Comparison of ENCODE assay signal across 12 cellular contexts in genomic region chr10:74888947-74889661, GRCh38.
DNase-seq lines count a peak whose midpoint lies in the region; ATAC-seq, FAIRE-seq and TF ChIP-seq lines count a peak whose summit lies in the region.
"Had no signal": no experiment of that assay in that cellular context is flagged by ENCODE, and none has a peak within 500 bp of the region (broad histone marks: within the 10 kb centered on the region; RNA-seq: fewer than 3 reads in every experiment).

No MANE protein-coding gene starts in this region.

- H3K9me3 ChIP-seq in pancreas (no peaks in the 10 kb centered on the region), upper lobe of left lung (no peaks in the 10 kb centered on the region), colonic mucosa (no peaks in the 10 kb centered on the region), HAP-1 (no peaks in the 10 kb centered on the region)
- H3K9me3 ChIP-seq: BLaER1 treated with 17β-estradiol and CSF1 and Interleukin-3, amounts not matched to agents 10 nM and 100 nM had no signal

- TF ChIP-seq EP300 in upper lobe of left lung (IDR thresholded peaks at IDR 0.05): no peak

- H3K27me3 ChIP-seq in pancreas (no peaks in the 10 kb centered on the region), upper lobe of left lung (no peaks in the 10 kb centered on the region), colonic mucosa (no peaks in the 10 kb centered on the region), HAP-1 (ENCODE audit: low read depth) (no peaks in the 10 kb centered on the region)
- H3K27me3 ChIP-seq: BLaER1 treated with 17β-estradiol and CSF1 and Interleukin-3, amounts not matched to agents 10 nM and 100 nM had no signal

- FAIRE-seq in pancreas (lab: Jason Lieb, UNC): no peak

- no peak for TF ChIP-seq POLR2A in upper lobe of left lung (IDR thresholded peaks at IDR 0.05)

- DNase-seq in NCI-H748 (lab: John Stamatoyannopoulos, UW; ENCODE audit: unreplicated experiment) (peak; percentile 14), NCI-H748 treated with DMSO at 0.1 percent for 48 hours (lab: John Stamatoyannopoulos, UW) (no peak), NCI-H187 treated with DMSO at 0.1 percent for 48 hours (lab: John Stamatoyannopoulos, UW) (peak; percentile 31), epithelial cell of proximal tubule (ENCODE audit: low read depth) (peak; percentile 26), pancreas (peak in 2 of 6 donors; percentile 22 to 48), upper lobe of left lung (no peak), colonic mucosa (no peak), HAP-1 (ENCODE audit: low spot score in 2 of 2) (no peak)
- DNase-seq: activated CD4-positive, alpha-beta T cell treated with anti-CD3 and anti-CD28 coated beads, Interleukin-2, amount 10 ng/mL, durations not matched to agents 7 days and 5 days; effector CD4-positive, alpha-beta T cell had no signal

- H3K27ac ChIP-seq in pancreas: peak overlapping the region in 2 of 4 donors; percentile 3 to 73
- H3K27ac ChIP-seq in upper lobe of left lung: no peak overlapping the region
- H3K27ac ChIP-seq in colonic mucosa: no peak overlapping the region
- H3K27ac ChIP-seq: BLaER1 treated with 17β-estradiol and CSF1 and Interleukin-3, amounts not matched to agents 10 nM and 100 nM; KMS-11 had no signal

- peak; percentile 65 for TF ChIP-seq CTCF in epithelial cell of proximal tubule (conservative IDR thresholded peaks at IDR 0.05; ENCODE audit: low read depth, low read length)
- no peak for TF ChIP-seq CTCF in pancreas (IDR thresholded peaks at IDR 0.05)
- TF ChIP-seq CTCF in upper lobe of left lung (IDR thresholded peaks at IDR 0.05): peak in 2 of 6 experiments; percentile 6
- no peak for TF ChIP-seq CTCF in colonic mucosa (IDR thresholded peaks at IDR 0.05)

- intact Hi-C loops in pancreas (cut with DNase I): no loop called here
- intact Hi-C loops in colonic mucosa (cut with DNase I): no loop called here

- H3K36me3 ChIP-seq in pancreas: no peaks in the 10 kb centered on the region
- H3K36me3 ChIP-seq in upper lobe of left lung: no peaks in the 10 kb centered on the region
- H3K36me3 ChIP-seq in colonic mucosa: no peaks in the 10 kb centered on the region
- H3K36me3 ChIP-seq in HAP-1 (replicated peaks): no peaks in the 10 kb centered on the region

- ATAC-seq in pancreas (peak; percentile 38 to 73 (median 71)), upper lobe of left lung (ENCODE audit: low FRiP score in 2 of 2) (no peak)

- H3K4me3 ChIP-seq in epithelial cell of proximal tubule (ENCODE audit: low read depth, low read length): no peak overlapping the region
- no peak overlapping the region for H3K4me3 ChIP-seq in pancreas
- H3K4me3 ChIP-seq in upper lobe of left lung: no peak overlapping the region
- no peak overlapping the region for H3K4me3 ChIP-seq in colonic mucosa
- no peak overlapping the region for H3K4me3 ChIP-seq in HAP-1
- H3K4me3 ChIP-seq: BLaER1 treated with 17β-estradiol and CSF1 and Interleukin-3, amounts not matched to agents 10 nM and 100 nM had no signal

- H3K4me1 ChIP-seq in pancreas (peaks cover 7 to 25% (median 19%) of the 10 kb centered on the region in 3 donors), upper lobe of left lung (peaks cover 0 to 13% (median 4%) of the 10 kb centered on the region in 4 donors), colonic mucosa (no peaks in the 10 kb centered on the region), HAP-1 (no peaks in the 10 kb centered on the region)

- H3K9ac ChIP-seq in colonic mucosa (ENCODE audit: low read depth in 2 of 2, low read length in 2 of 2): no peak overlapping the region
- H3K9ac ChIP-seq: BLaER1 treated with 17β-estradiol and CSF1 and Interleukin-3, amounts not matched to agents 10 nM and 100 nM; KMS-11 had no signal

- in situ Hi-C loops in HAP-1 (cut with MboI; ENCODE audit: low sequenced_read_pairs): no loop called here

- WGBS in pancreas, 2 donors: 66 to 74% methylated on average over 6 of the region's 6 CpGs
- 74 to 82% methylated on average over 6 of the region's 6 CpGs for WGBS in upper lobe of left lung, 2 donors

Comparison
In these comparisons a context has a peak if more than half of its experiments do, and no peak if none do; other contexts are left out.
1. DNase-seq: peak in NCI-H748 (single experiment), NCI-H187 treated with DMSO at 0.1 percent for 48 hours (single experiment) and epithelial cell of proximal tubule (single experiment); none in NCI-H748 treated with DMSO at 0.1 percent for 48 hours (single experiment), upper lobe of left lung (0 of 2), colonic mucosa (single experiment) and HAP-1 (0 of 2).
2. ATAC-seq: peak in pancreas (4 of 4); none in upper lobe of left lung (0 of 2).